8 cellular contexts compared by ENCODE assay signal in the genomic region with DNA sequence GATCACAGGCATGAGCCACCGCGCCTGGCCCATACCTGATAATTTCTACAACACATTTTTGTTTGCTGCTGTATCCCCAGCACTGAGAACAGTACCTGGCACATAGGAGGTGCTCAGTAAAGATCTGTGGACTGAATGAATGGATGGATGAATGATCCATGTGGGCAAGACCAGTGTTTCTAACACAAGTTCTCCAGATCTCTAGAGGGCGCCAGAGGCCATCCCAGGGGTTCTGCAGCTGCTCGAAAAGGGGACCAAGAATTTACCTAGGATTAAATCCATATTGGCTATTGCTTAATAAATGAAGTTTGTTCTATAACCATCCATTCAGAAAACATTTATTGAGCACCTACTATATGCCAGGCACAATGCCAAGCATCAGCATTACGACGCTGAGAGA.
DNase-seq lines count a peak whose midpoint lies in the region; ATAC-seq and TF ChIP-seq lines count a peak whose summit lies in the region.

No MANE protein-coding gene starts in this region.

- H3K27ac ChIP-seq in coronary artery (no peak overlapping the region), prostate gland (no peak overlapping the region)

- H3K36me3 Mint-ChIP-seq in WTC11, result no peaks in the 10 kb centered on the region

- intact Hi-C loops in prostate gland (cut with DNase I), result no loop called here

- peaks cover 6% of the 10 kb centered on the region for H3K27me3 Mint-ChIP-seq in WTC11 (ENCODE audit: low read depth)

- POLR2A ChIA-PET in WTC11 (lab: Charles Lee), result no interaction called here

- ATAC-seq in WTC11 (peak; percentile 59), GM18519 (IDR thresholded peaks at IDR 0.05; ENCODE audit: low FRiP score, unreplicated experiment) (no peak)

- H3K36me3 ChIP-seq in prostate gland, result no peaks in the 10 kb centered on the region

- H3K4me1 ChIP-seq in prostate gland (replicated peaks), result no peaks in the 10 kb centered on the region

- H3K4me3 Mint-ChIP-seq in WTC11, result no peak overlapping the region

- CTCF ChIA-PET in WTC11 (lab: Charles Lee), result interaction anchor here (0.6 to 2.6 kb wide), 32 partner anchors 9 to 658 kb away, joined by 3 to 26 read pairs (median 4); a partner anchor contains a TSS

- H3K9me3 Mint-ChIP-seq in WTC11, result no peaks in the 10 kb centered on the region

- in situ Hi-C loops in ACHN (cut with HindIII; ENCODE audit: low pct_ligation_motif_present, low pct_unique_long_range_greater_than_20kb, low sequenced_read_pairs), result no loop called here
- in situ Hi-C loops in G401 (cut with HindIII; ENCODE audit: low sequenced_read_pairs), result no loop called here

- H3K9me3 ChIP-seq in prostate gland, result no peaks in the 10 kb centered on the region

- H3K27ac Mint-ChIP-seq in WTC11, result no peak overlapping the region

- H3K4me3 ChIP-seq in coronary artery (no peak overlapping the region), prostate gland (no peak overlapping the region)

- H3K27me3 ChIP-seq in prostate gland (replicated peaks; ENCODE audit: insufficient read depth), result peaks cover 25% of the 10 kb centered on the region

- 7% methylated on average over 6 of the region's 6 CpGs for WGBS in prostate gland

- TF ChIP-seq CTCF in WTC11 (IDR thresholded peaks at IDR 0.05), result peak; percentile 48
- no peak for TF ChIP-seq CTCF in coronary artery (IDR thresholded peaks at IDR 0.05)
- TF ChIP-seq CTCF in prostate gland (IDR thresholded peaks at IDR 0.05), result peak in 1 of 4 experiments; percentile 24

- peak; percentile 41 for DNase-seq in ACHN
- peak; percentile 32 for DNase-seq in G401 (ENCODE audit: low spot score)
- DNase-seq in NCI-H187 (lab: John Stamatoyannopoulos, UW), result peak; percentile 18 to 65
- DNase-seq in WTC11 (ENCODE audit: low spot score), result peak; percentile 72
- DNase-seq in kidney glomerular epithelial cell (lab: John Stamatoyannopoulos, UW), result peak; percentile 9
- DNase-seq in coronary artery (ENCODE audit: low spot score), result no peak
- DNase-seq in prostate gland (ENCODE audit: low spot score), result no peak

- peaks cover 6% of the 10 kb centered on the region for H3K4me1 Mint-ChIP-seq in WTC11

- TF ChIP-seq POLR2A in prostate gland (IDR thresholded peaks at IDR 0.05), result no peak

TF ChIP-seq in WTC11, 78 proteins besides CTCF, POLR2A, EP300 and RAD21 (continues in another document):
- TF ChIP-seq JAZF1 (CRISPR knock-in tag; IDR thresholded peaks at IDR 0.05) (no peak), CBFB (CRISPR knock-in tag; IDR thresholded peaks at IDR 0.05; ENCODE audit: low read depth) (no peak), ZNF671 (CRISPR knock-in tag; IDR thresholded peaks at IDR 0.05) (no peak), ETV6 (CRISPR knock-in tag; IDR thresholded peaks at IDR 0.05) (no peak), FOXP1 (CRISPR knock-in tag; IDR thresholded peaks at IDR 0.05; ENCODE audit: borderline replicate concordance) (no peak), NFYB (CRISPR knock-in tag; conservative IDR thresholded peaks at IDR 0.05; ENCODE audit: low read depth) (no peak), MXD4 (CRISPR knock-in tag; IDR thresholded peaks at IDR 0.05; ENCODE audit: borderline replicate concordance) (no peak), ATF1 (CRISPR knock-in tag; IDR thresholded peaks at IDR 0.05) (no peak)
- TF ChIP-seq, protein P1, sequence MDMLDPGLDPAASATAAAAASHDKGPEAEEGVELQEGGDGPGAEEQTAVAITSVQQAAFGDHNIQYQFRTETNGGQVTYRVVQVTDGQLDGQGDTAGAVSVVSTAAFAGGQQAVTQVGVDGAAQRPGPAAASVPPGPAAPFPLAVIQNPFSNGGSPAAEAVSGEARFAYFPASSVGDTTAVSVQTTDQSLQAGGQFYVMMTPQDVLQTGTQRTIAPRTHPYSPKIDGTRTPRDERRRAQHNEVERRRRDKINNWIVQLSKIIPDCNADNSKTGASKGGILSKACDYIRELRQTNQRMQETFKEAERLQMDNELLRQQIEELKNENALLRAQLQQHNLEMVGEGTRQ (CRISPR knock-in tag; IDR thresholded peaks at IDR 0.05), result no peak
- TF ChIP-seq, protein P2, sequence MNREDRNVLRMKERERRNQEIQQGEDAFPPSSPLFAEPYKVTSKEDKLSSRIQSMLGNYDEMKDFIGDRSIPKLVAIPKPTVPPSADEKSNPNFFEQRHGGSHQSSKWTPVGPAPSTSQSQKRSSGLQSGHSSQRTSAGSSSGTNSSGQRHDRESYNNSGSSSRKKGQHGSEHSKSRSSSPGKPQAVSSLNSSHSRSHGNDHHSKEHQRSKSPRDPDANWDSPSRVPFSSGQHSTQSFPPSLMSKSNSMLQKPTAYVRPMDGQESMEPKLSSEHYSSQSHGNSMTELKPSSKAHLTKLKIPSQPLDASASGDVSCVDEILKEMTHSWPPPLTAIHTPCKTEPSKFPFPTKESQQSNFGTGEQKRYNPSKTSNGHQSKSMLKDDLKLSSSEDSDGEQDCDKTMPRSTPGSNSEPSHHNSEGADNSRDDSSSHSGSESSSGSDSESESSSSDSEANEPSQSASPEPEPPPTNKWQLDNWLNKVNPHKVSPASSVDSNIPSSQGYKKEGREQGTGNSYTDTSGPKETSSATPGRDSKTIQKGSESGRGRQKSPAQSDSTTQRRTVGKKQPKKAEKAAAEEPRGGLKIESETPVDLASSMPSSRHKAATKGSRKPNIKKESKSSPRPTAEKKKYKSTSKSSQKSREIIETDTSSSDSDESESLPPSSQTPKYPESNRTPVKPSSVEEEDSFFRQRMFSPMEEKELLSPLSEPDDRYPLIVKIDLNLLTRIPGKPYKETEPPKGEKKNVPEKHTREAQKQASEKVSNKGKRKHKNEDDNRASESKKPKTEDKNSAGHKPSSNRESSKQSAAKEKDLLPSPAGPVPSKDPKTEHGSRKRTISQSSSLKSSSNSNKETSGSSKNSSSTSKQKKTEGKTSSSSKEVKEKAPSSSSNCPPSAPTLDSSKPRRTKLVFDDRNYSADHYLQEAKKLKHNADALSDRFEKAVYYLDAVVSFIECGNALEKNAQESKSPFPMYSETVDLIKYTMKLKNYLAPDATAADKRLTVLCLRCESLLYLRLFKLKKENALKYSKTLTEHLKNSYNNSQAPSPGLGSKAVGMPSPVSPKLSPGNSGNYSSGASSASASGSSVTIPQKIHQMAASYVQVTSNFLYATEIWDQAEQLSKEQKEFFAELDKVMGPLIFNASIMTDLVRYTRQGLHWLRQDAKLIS (CRISPR knock-in tag; IDR thresholded peaks at IDR 0.05; ENCODE audit: borderline replicate concordance), result no peak
- TF ChIP-seq, protein P3, sequence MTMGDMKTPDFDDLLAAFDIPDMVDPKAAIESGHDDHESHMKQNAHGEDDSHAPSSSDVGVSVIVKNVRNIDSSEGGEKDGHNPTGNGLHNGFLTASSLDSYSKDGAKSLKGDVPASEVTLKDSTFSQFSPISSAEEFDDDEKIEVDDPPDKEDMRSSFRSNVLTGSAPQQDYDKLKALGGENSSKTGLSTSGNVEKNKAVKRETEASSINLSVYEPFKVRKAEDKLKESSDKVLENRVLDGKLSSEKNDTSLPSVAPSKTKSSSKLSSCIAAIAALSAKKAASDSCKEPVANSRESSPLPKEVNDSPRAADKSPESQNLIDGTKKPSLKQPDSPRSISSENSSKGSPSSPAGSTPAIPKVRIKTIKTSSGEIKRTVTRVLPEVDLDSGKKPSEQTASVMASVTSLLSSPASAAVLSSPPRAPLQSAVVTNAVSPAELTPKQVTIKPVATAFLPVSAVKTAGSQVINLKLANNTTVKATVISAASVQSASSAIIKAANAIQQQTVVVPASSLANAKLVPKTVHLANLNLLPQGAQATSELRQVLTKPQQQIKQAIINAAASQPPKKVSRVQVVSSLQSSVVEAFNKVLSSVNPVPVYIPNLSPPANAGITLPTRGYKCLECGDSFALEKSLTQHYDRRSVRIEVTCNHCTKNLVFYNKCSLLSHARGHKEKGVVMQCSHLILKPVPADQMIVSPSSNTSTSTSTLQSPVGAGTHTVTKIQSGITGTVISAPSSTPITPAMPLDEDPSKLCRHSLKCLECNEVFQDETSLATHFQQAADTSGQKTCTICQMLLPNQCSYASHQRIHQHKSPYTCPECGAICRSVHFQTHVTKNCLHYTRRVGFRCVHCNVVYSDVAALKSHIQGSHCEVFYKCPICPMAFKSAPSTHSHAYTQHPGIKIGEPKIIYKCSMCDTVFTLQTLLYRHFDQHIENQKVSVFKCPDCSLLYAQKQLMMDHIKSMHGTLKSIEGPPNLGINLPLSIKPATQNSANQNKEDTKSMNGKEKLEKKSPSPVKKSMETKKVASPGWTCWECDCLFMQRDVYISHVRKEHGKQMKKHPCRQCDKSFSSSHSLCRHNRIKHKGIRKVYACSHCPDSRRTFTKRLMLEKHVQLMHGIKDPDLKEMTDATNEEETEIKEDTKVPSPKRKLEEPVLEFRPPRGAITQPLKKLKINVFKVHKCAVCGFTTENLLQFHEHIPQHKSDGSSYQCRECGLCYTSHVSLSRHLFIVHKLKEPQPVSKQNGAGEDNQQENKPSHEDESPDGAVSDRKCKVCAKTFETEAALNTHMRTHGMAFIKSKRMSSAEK (CRISPR knock-in tag; IDR thresholded peaks at IDR 0.05; ENCODE audit: borderline replicate concordance), result no peak
- TF ChIP-seq, protein P4, sequence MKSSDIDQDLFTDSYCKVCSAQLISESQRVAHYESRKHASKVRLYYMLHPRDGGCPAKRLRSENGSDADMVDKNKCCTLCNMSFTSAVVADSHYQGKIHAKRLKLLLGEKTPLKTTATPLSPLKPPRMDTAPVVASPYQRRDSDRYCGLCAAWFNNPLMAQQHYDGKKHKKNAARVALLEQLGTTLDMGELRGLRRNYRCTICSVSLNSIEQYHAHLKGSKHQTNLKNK (CRISPR knock-in tag; IDR thresholded peaks at IDR 0.05), result no peak
- TF ChIP-seq, protein P5, sequence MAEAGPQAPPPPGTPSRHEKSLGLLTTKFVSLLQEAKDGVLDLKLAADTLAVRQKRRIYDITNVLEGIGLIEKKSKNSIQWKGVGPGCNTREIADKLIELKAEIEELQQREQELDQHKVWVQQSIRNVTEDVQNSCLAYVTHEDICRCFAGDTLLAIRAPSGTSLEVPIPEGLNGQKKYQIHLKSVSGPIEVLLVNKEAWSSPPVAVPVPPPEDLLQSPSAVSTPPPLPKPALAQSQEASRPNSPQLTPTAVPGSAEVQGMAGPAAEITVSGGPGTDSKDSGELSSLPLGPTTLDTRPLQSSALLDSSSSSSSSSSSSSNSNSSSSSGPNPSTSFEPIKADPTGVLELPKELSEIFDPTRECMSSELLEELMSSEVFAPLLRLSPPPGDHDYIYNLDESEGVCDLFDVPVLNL (CRISPR knock-in tag; IDR thresholded peaks at IDR 0.05; ENCODE audit: borderline replicate concordance, low read depth), result no peak

Comparison
In these comparisons a context has a peak if more than half of its experiments do, and no peak if none do; other contexts are left out.
1. DNase-seq: peak in ACHN (single experiment), G401 (single experiment), NCI-H187 (2 of 2), WTC11 (single experiment) and kidney glomerular epithelial cell (single experiment); none in coronary artery (single experiment) and prostate gland (single experiment).